20 cellular contexts compared by ENCODE assay signal in genomic region chr10:34622914-34623313, GRCh38.
DNase-seq lines count a peak whose midpoint lies in the region; ATAC-seq, FAIRE-seq and TF ChIP-seq lines count a peak whose summit lies in the region.
"Had no signal": no experiment of that assay in that cellular context is flagged by ENCODE, and none has a peak within 500 bp of the region (broad histone marks: within the 10 kb centered on the region; RNA-seq: fewer than 3 reads in every experiment).

No MANE protein-coding gene starts in this region.

- no peak for TF ChIP-seq RAD21 in HepG2 (CRISPR knock-in tag; IDR thresholded peaks at IDR 0.05)

- intact Hi-C loops in HepG2 (cut with micrococcal nuclease; ENCODE audit: unreplicated experiment) (no loop called here), right lobe of liver (cut with DNase I) (no loop called here)

- H3K9me2 ChIP-seq in GM23248 (ENCODE audit: insufficient read depth): no peaks in the 10 kb centered on the region

- no peaks in the 10 kb centered on the region for H3K9me3 Mint-ChIP-seq in brain
- H3K9me3 Mint-ChIP-seq in nephron: no peaks in the 10 kb centered on the region
- H3K9me3 Mint-ChIP-seq: CD4-positive, CD25-positive, alpha-beta regulatory T cell; GM23338 had no signal

- no peak for FAIRE-seq in HepG2 (lab: Jason Lieb, UNC)
- FAIRE-seq: GM19239 had no signal

- H3K27me3 ChIP-seq in HepG2 (ENCODE audit: control insufficient read depth in 1 of 2, insufficient read depth in 2 of 2, low read length in 2 of 2) (no peaks in the 10 kb centered on the region), right lobe of liver (no peaks in the 10 kb centered on the region), GM23248 (replicated peaks; ENCODE audit: insufficient read depth) (no peaks in the 10 kb centered on the region)
- H3K27me3 ChIP-seq: BE2C had no signal

- BruUV-seq in HepG2 (replicated peaks; lab: Mats Ljungman, UMichigan): no TSS peak

- no peaks in the 10 kb centered on the region for H3K27me3 Mint-ChIP-seq in brain
- no peaks in the 10 kb centered on the region for H3K27me3 Mint-ChIP-seq in nephron (ENCODE audit: low read depth)

- no peak for TF ChIP-seq EP300 in HepG2 (IDR thresholded peaks at IDR 0.05; ENCODE audit: low read depth in 2 of 2, low read length in 2 of 2)
- TF ChIP-seq EP300 in HepG2 (CRISPR knock-in tag; IDR thresholded peaks at IDR 0.05; ENCODE audit: borderline replicate concordance): no peak

- H3K4me1 ChIP-seq in HepG2 (ENCODE audit: insufficient read depth, low read length) (peaks cover 24% of the 10 kb centered on the region), right lobe of liver (peaks cover 0 to 14% (median 3%) of the 10 kb centered on the region in 4 donors), GM23248 (ENCODE audit: insufficient read depth) (peaks cover 7% of the 10 kb centered on the region; the same call in 1 of the 2 replicates)

- 97% methylated on average over 4 of the region's 4 CpGs for WGBS in HepG2 (ENCODE audit: low lambda C conversion rate)
- 91% methylated on average over 4 of the region's 4 CpGs for WGBS in right lobe of liver (ENCODE audit: insufficient coverage, low coverage, low lambda C conversion rate, missing lambda C conversion rate)
- 96 to 99% methylated on average over 4 of the region's 4 CpGs for WGBS in GM23248 (ENCODE audit: low coverage in 1 of 2, low lambda C conversion rate in 2 of 2, missing lambda C conversion rate in 2 of 2), 2 experiments

- no peaks in the 10 kb centered on the region for H3K36me3 ChIP-seq in HepG2 (replicated peaks in 1 of 2; ENCODE audit: control insufficient read depth in 1 of 2, insufficient read depth in 2 of 2, low read length in 2 of 2)
- H3K36me3 ChIP-seq in right lobe of liver: no peaks in the 10 kb centered on the region
- H3K36me3 ChIP-seq in GM23248 (ENCODE audit: low read depth): no peaks in the 10 kb centered on the region
- H3K36me3 ChIP-seq: BE2C had no signal

- no peak overlapping the region for H2AFZ ChIP-seq in HepG2 (ENCODE audit: low read length)
- H2AFZ ChIP-seq in GM23248: no peak overlapping the region
- H2AFZ ChIP-seq: GM23338 had no signal

- POLR2A ChIA-PET in HepG2 (lab: Yijun Ruan, JAX): no interaction called here

- no peak overlapping the region for H3K4me3 Mint-ChIP-seq in brain
- H3K4me3 Mint-ChIP-seq in nephron: no peak overlapping the region
- H3K4me3 Mint-ChIP-seq: CD4-positive, CD25-positive, alpha-beta regulatory T cell; GM23338 had no signal

- H3K36me3 Mint-ChIP-seq in brain (no peaks in the 10 kb centered on the region), nephron (ENCODE audit: low read depth) (no peaks in the 10 kb centered on the region)
- H3K36me3 Mint-ChIP-seq: CD4-positive, CD25-positive, alpha-beta regulatory T cell had no signal

- ATAC-seq in HepG2 (no peak), right lobe of liver (no peak), GM18517 (IDR thresholded peaks at IDR 0.05; ENCODE audit: unreplicated experiment) (no peak)
- ATAC-seq: GM23338, HCT116 had no signal

- H3K9ac ChIP-seq in HepG2 (ENCODE audit: insufficient read depth, low read depth, low read length): no peak overlapping the region
- no peak overlapping the region for H3K9ac ChIP-seq in GM23248

- DNase-seq in HepG2 (ENCODE audit: low spot score) (no peak), right lobe of liver (no peak), SHP77 (lab: John Stamatoyannopoulos, UW) (no peak), GM23248 (no peak)
- DNase-seq: BE2C; CD4-positive, CD25-positive, alpha-beta regulatory T cell; COR-L47; GDM1; NCI-H1092 treated with DMSO at 0.1 percent for 48 hours; NCI-H1694; NCI-H2081 treated with DMSO at 0.1 percent for 48 hours; NCI-H446; NCI-H748 treated with DMSO at 0.1 percent for 48 hours; SIG-M5 had no signal

- H3F3A ChIP-seq in GM23248 (ENCODE audit: insufficient read depth): no peaks in the 10 kb centered on the region

- CTCF ChIA-PET in HepG2 (lab: Yijun Ruan, JAX; ENCODE audit: low intra/inter-chr PET ratio, low total read pairs): no interaction called here

- TF ChIP-seq POLR2A in HepG2 (IDR thresholded peaks at IDR 0.05; ENCODE audit: insufficient read depth in 1 of 2, low read depth in 2 of 2, low read length in 2 of 2) (no peak), right lobe of liver (IDR thresholded peaks at IDR 0.05) (no peak)

- peak overlapping the region in 3 of 5 experiments; percentile 15 to 59 (median 23) for H3K27ac Mint-ChIP-seq in brain
- peak overlapping the region; percentile 63 to 72 (median 68) for H3K27ac Mint-ChIP-seq in nephron
- H3K27ac Mint-ChIP-seq: CD4-positive, CD25-positive, alpha-beta regulatory T cell; GM23338 had no signal

- H3K4me2 ChIP-seq in HepG2 (ENCODE audit: low read depth, low read length): no peak overlapping the region
- no peak overlapping the region for H3K4me2 ChIP-seq in GM23248 (ENCODE audit: unreplicated experiment)
- H3K4me2 ChIP-seq: GM23338 had no signal

- H3K27ac ChIP-seq in HepG2 (ENCODE audit: extremely low read length, insufficient read depth, low read length) (no peak overlapping the region), right lobe of liver (no peak overlapping the region), GM23248 (no peak overlapping the region)

- H3K9me3 ChIP-seq in HepG2 (ENCODE audit: low read length) (no peaks in the 10 kb centered on the region), right lobe of liver (no peaks in the 10 kb centered on the region), GM23248 (ENCODE audit: low read depth) (no peaks in the 10 kb centered on the region)
- H3K9me3 ChIP-seq: BE2C had no signal

- H3K79me2 ChIP-seq in HepG2 (ENCODE audit: insufficient read depth, low read length): peaks cover 5% of the 10 kb centered on the region
- H3K79me2 ChIP-seq in GM23248 (ENCODE audit: insufficient read depth): peaks cover 18% of the 10 kb centered on the region; the same call in 1 of the 2 replicates

- TF ChIP-seq CTCF in HepG2 (CRISPR knock-in tag; IDR thresholded peaks at IDR 0.05) (no peak), right lobe of liver (IDR thresholded peaks at IDR 0.05) (no peak), brain (conservative IDR thresholded peaks at IDR 0.05) (no peak), nephron (IDR thresholded peaks at IDR 0.05; ENCODE audit: unreplicated experiment in 3 of 3) (no peak)

- in situ Hi-C loops in HepG2 (cut with HindIII; ENCODE audit: extremely low pct_ligation_motif_present, low pct_unique_long_range_greater_than_20kb): no loop called here
- in situ Hi-C loops in GM23248 (cut with MboI): no loop called here

- H4K20me1 ChIP-seq in HepG2 (ENCODE audit: insufficient read depth, low read length): peaks cover 4% of the 10 kb centered on the region; the same call in 1 of the 2 replicates
- H4K20me1 ChIP-seq in GM23248 (ENCODE audit: insufficient read depth): no peaks in the 10 kb centered on the region

- H3K4me1 Mint-ChIP-seq in brain (peaks cover 70% of the 10 kb centered on the region), nephron (peaks cover 46% of the 10 kb centered on the region)
- H3K4me1 Mint-ChIP-seq: CD4-positive, CD25-positive, alpha-beta regulatory T cell had no signal

- H3K4me3 ChIP-seq in HepG2 (replicated peaks in 1 of 3; ENCODE audit: insufficient read depth in 1 of 3, low read depth in 2 of 3, low read length in 3 of 3) (no peak overlapping the region), right lobe of liver (no peak overlapping the region), GM23248 (no peak overlapping the region)
- H3K4me3 ChIP-seq: GM23338 had no signal

TF ChIP-seq in HepG2, 621 proteins besides CTCF, POLR2A, EP300 and RAD21:
- TF ChIP-seq RBM22 (optimal IDR thresholded peaks at IDR 0.05; ENCODE audit: low read length): no peak
- peak; percentile 49 to 50; a peak in 2 of 4 replicates for TF ChIP-seq MAFK (conservative IDR thresholded peaks at IDR 0.05 in 1 of 2, IDR thresholded peaks at IDR 0.05 in 1 of 2; ENCODE audit: low read length in 2 of 2)
- peak; percentile 50; the same call in 1 of the 2 replicates for TF ChIP-seq MAFF (IDR thresholded peaks at IDR 0.05; ENCODE audit: low read depth, low read length)
